Comparison of ENCODE assay signal across 39 cellular contexts in genomic region chr12:108899145-108899544, GRCh38. TPM values are rescaled to one million over a fixed set of nuclear protein-coding genes. Genes with fewer than 3 reads are reported as not detected.
"Had no signal": no experiment of that assay in that cellular context is flagged by ENCODE, and none has a peak within 500 bp of the region (broad histone marks: within the 10 kb centered on the region; RNA-seq: fewer than 3 reads in every experiment).

No MANE protein-coding gene starts in this region.

- H3K9me3 ChIP-seq: MG63 had no signal

- H3K36me3 ChIP-seq: MG63 had no signal

- H3K4me3 ChIP-seq: MG63 had no signal

- DNase-seq: Karpas-422, Kasumi-1, MG63, MM.1S, MV-4-11, NCI-H1048, NCI-H1092, NCI-H1092 treated with DMSO at 0.1 percent for 48 hours, NCI-H1105, NCI-H1105 treated with DMSO at 0.1 percent for 48 hours, NCI-H1417, NCI-H1417 treated with DMSO at 0.1 percent for 48 hours, NCI-H1436, NCI-H1436 treated with DMSO at 0.1 percent for 48 hours, NCI-H146, NCI-H1694, NCI-H1694 treated with DMSO at 0.1 percent for 48 hours, NCI-H187, NCI-H187 treated with DMSO at 0.1 percent for 48 hours, NCI-H1930, NCI-H2029, NCI-H2029 treated with DMSO at 0.1 percent for 48 hours, NCI-H2081, NCI-H2081 treated with DMSO at 0.1 percent for 48 hours, NCI-H2107, NCI-H2171, NCI-H2227 treated with DMSO at 0.1 percent for 48 hours, NCI-H226, NCI-H345, NCI-H446, NCI-H446 treated with DMSO at 0.1 percent for 48 hours, NCI-H510A, NCI-H510A treated with DMSO at 0.1 percent for 48 hours, NCI-H524, NCI-H524 treated with DMSO at 0.1 percent for 48 hours had no signal

RNA-seq across cellular contexts. Expression of gene DAO, which starts 19.3 kb away (rescaled TPM):
- total RNA-seq: LHCN-M2, M059J, MCF 10A, NCI-H460 had no signal
